18 cellular contexts compared by ENCODE assay signal in the genomic region with DNA sequence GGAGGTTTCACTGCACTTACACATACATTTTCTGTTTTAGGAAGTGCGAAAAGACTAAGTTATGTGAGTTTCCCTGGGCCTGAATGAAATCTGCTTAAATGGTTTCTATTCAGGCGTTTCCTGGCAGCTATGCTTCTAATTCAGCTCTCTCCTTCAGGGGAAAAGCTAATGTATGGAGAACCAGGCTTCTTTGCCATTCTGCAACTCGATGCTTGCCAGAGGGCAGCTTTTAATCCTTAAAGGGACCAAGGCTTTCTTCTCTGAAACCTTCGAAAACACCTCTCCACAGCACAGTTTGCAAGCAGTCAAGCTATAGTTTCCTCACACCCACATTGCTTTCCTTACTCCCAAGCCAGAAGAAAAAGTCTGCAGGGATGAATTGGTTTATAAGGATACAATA.
"Had no signal": no experiment of that assay in that cellular context is flagged by ENCODE, and none has a peak within 500 bp of the region (broad histone marks: within the 10 kb centered on the region; RNA-seq: fewer than 3 reads in every experiment).

No MANE protein-coding gene starts in this region.

- H3K27me3 ChIP-seq: foreskin keratinocyte, left lung, right atrium auricular region, upper lobe of right lung had no signal

- H3K27ac ChIP-seq: foreskin keratinocyte, left lung, pancreas, psoas muscle, right atrium auricular region, upper lobe of right lung had no signal

- H3K4me1 ChIP-seq: foreskin keratinocyte, left lung, pancreas, psoas muscle, right atrium auricular region, upper lobe of right lung had no signal

- H3K9me3 ChIP-seq: left lung, pancreas, psoas muscle, right atrium auricular region, upper lobe of right lung had no signal

- FAIRE-seq: keratinocyte had no signal

- DNase-seq: activated T-cell treated with anti-CD3 and anti-CD28 coated beads, Interleukin-2, amount 50 U/mL, for 1 hour; aorta; central memory CD4-positive, alpha-beta T cell; dermis blood vessel endothelial cell; effector CD8-positive, alpha-beta T cell; foreskin keratinocyte; glutamatergic neuron; hypothalamus; left lung; naive thymus-derived CD4-positive, alpha-beta T cell; pancreas; psoas muscle; stimulated activated CD4-positive, alpha-beta T cell treated with anti-CD3 and anti-CD28 coated beads, Interleukin-4, amount 100 ng/mL, for 24 hours; stimulated activated naive CD4-positive, alpha-beta T cell treated with Interleukin-2 at 50 U/mL for 16 hours; upper lobe of right lung had no signal

- H3K36me3 ChIP-seq: left lung, pancreas, right atrium auricular region, upper lobe of right lung had no signal

- H3K4me3 ChIP-seq: left lung, lung, pancreas, psoas muscle, right atrium auricular region, upper lobe of right lung had no signal
